ENCODE assay signal across 18 cellular contexts in genomic region chr2:54107903-54108615, GRCh38. TPM values are rescaled to one million over a fixed set of nuclear protein-coding genes. Genes with fewer than 3 reads are reported as not detected.
DNase-seq lines count a peak whose midpoint lies in the region; ATAC-seq, FAIRE-seq and TF ChIP-seq lines count a peak whose summit lies in the region.
"Had no signal": no experiment of that assay in that cellular context is flagged by ENCODE, and none has a peak within 500 bp of the region (broad histone marks: within the 10 kb centered on the region; RNA-seq: fewer than 3 reads in every experiment).

No MANE protein-coding gene starts in this region.

- H3K9me2 ChIP-seq in GM23338 (ENCODE audit: insufficient read depth), result no peaks in the 10 kb centered on the region
- H3K9me2 ChIP-seq in OCI-LY1 (ENCODE audit: low read depth, low read length), result no peaks in the 10 kb centered on the region
- no peaks in the 10 kb centered on the region for H3K9me2 ChIP-seq in neural cell (ENCODE audit: insufficient read depth, low read length)

- no peaks in the 10 kb centered on the region for H4K20me1 ChIP-seq in GM23338 (replicated peaks; ENCODE audit: insufficient read depth)
- H4K20me1 ChIP-seq in OCI-LY1 (ENCODE audit: insufficient read depth, low read length), result no peaks in the 10 kb centered on the region
- no peaks in the 10 kb centered on the region for H4K20me1 ChIP-seq in neural cell (ENCODE audit: insufficient read depth)

- H3K4me1 ChIP-seq in GM23338 (ENCODE audit: insufficient read depth) (no peaks in the 10 kb centered on the region), OCI-LY1 (ENCODE audit: insufficient read depth, low read length, severe bottlenecking) (peaks cover 58% of the 10 kb centered on the region)

- H3K9ac ChIP-seq in OCI-LY1 (ENCODE audit: low read length) (peak overlapping the region; percentile 47), neural cell (ENCODE audit: low read length) (no peak overlapping the region)

- no peak for FAIRE-seq in GM19239 (lab: Jason Lieb, UNC)

- H2AFZ ChIP-seq in GM23338 (peak overlapping the region; percentile 88; the same call in 1 of the 2 replicates), OCI-LY1 (ENCODE audit: low read length) (no peak overlapping the region), neural cell (ENCODE audit: low read depth, low read length) (no peak overlapping the region)

- H3K27me3 ChIP-seq in GM23338 (ENCODE audit: insufficient read depth), result no peaks in the 10 kb centered on the region
- H3K27me3 ChIP-seq in OCI-LY1 (ENCODE audit: insufficient read depth, low read length), result no peaks in the 10 kb centered on the region
- H3K27me3 ChIP-seq in dorsolateral prefrontal cortex, result no peaks in the 10 kb centered on the region
- H3K27me3 ChIP-seq in neural cell (ENCODE audit: insufficient read depth, low read depth, low read length), result no peaks in the 10 kb centered on the region

- no peak overlapping the region for H3K4me3 Mint-ChIP-seq in GM23338
- no peak overlapping the region for H3K4me3 Mint-ChIP-seq in natural killer cell
- H3K4me3 Mint-ChIP-seq: activated CD4-positive, alpha-beta T cell treated with anti-CD3 and anti-CD28 coated beads, Interleukin-2, amount 10 ng/mL, durations not matched to agents 7 days and 5 days; activated T-cell treated with anti-CD3 and anti-CD28 coated beads, Interleukin-2, amount 50 U/mL, for 24 hours; dendritic cell treated with granulocyte-macrophage colony-stimulating factor and Interleukin-4, amounts not matched to agents 40 ng/mL and 50 ng/mL, for 4 days; memory B cell; T-helper 2 cell treated with Interferon-gamma antibody and Interleukin-4, amounts not matched to agents 5 μg/mL and 100 μg/mL, for 36 hours had no signal

- DNase-seq in GM23338 (ENCODE audit: low spot score) (no peak), dorsolateral prefrontal cortex (peak in 2 of 10 donors; percentile 3 to 29), GM19239 (ENCODE audit: insufficient read length, low spot score) (no peak), natural killer cell (no peak), left cardiac atrium (no peak)
- no peak for DNase-seq in activated naive CD4-positive, alpha-beta T cell treated with anti-CD3 and anti-CD28 coated beads, Interleukin-2, amount 50 U/mL, for 72 hours (ENCODE audit: low spot score in 2 of 2)
- DNase-seq: activated CD4-positive, alpha-beta T cell treated with anti-CD3 and anti-CD28 coated beads, Interleukin-2, amount 10 ng/mL, durations not matched to agents 7 days and 5 days; activated T-cell treated with anti-CD3 and anti-CD28 coated beads, Interleukin-2, amount 50 U/mL, for 24 hours; DND-41; KG1; NCI-H1417; NCI-H510A had no signal

- peak; percentile 10 for TF ChIP-seq RAD21 in neural cell (conservative IDR thresholded peaks at IDR 0.05)

- TF ChIP-seq CTCF in GM23338 (conservative IDR thresholded peaks at IDR 0.05; ENCODE audit: low read depth in 2 of 2) (peak in 1 of 2 experiments; percentile 30; a peak in 2 of 4 replicates), OCI-LY1 (IDR thresholded peaks at IDR 0.05; ENCODE audit: low read length) (peak; percentile 42), dorsolateral prefrontal cortex (IDR thresholded peaks at IDR 0.05 in 54 of 56, conservative IDR thresholded peaks at IDR 0.05 in 2 of 56; ENCODE audit: low read depth in 1 of 56, partially characterized antibody in 56 of 56) (peak in 3 of 56 donors; percentile 3 to 34 (median 11)), neural cell (IDR thresholded peaks at IDR 0.05; ENCODE audit: poor library complexity, severe bottlenecking) (no peak), natural killer cell (IDR thresholded peaks at IDR 0.05) (no peak)

- TF ChIP-seq EP300 in neural cell (conservative IDR thresholded peaks at IDR 0.05; ENCODE audit: poor library complexity, severe bottlenecking), result no peak

- H3K9me3 Mint-ChIP-seq in GM23338, result no peaks in the 10 kb centered on the region
- H3K9me3 Mint-ChIP-seq in natural killer cell, result no peaks in the 10 kb centered on the region
- no peaks in the 10 kb centered on the region for H3K9me3 Mint-ChIP-seq in activated naive CD4-positive, alpha-beta T cell treated with anti-CD3 and anti-CD28 coated beads, Interleukin-2, amount 50 U/mL, for 72 hours
- H3K9me3 Mint-ChIP-seq: activated CD4-positive, alpha-beta T cell treated with anti-CD3 and anti-CD28 coated beads, Interleukin-2, amount 10 ng/mL, durations not matched to agents 7 days and 5 days; activated T-cell treated with anti-CD3 and anti-CD28 coated beads, Interleukin-2, amount 50 U/mL, for 24 hours; dendritic cell treated with granulocyte-macrophage colony-stimulating factor and Interleukin-4, amounts not matched to agents 40 ng/mL and 50 ng/mL, for 4 days; memory B cell; T-helper 2 cell treated with Interferon-gamma antibody and Interleukin-4, amounts not matched to agents 5 μg/mL and 100 μg/mL, for 36 hours had no signal

- no peak for ATAC-seq in GM23338
- no peak for ATAC-seq in natural killer cell
- no peak for ATAC-seq in left cardiac atrium
- no peak for ATAC-seq in activated naive CD4-positive, alpha-beta T cell treated with anti-CD3 and anti-CD28 coated beads, Interleukin-2, amount 50 U/mL, for 72 hours

- H3K9me3 ChIP-seq in OCI-LY1 (ENCODE audit: low read length) (no peaks in the 10 kb centered on the region), neural cell (ENCODE audit: low read length) (no peaks in the 10 kb centered on the region)
- H3K9me3 ChIP-seq: thoracic aorta had no signal

- H3K36me3 ChIP-seq in GM23338 (ENCODE audit: insufficient read depth) (no peaks in the 10 kb centered on the region), OCI-LY1 (ENCODE audit: insufficient read depth, low read length) (no peaks in the 10 kb centered on the region), neural cell (ENCODE audit: insufficient read depth, low read length) (no peaks in the 10 kb centered on the region)
- H3K36me3 ChIP-seq: thoracic aorta had no signal

- intact Hi-C loops in dorsolateral prefrontal cortex (cut with DNase I), result loop anchor here in 1 of 2 donors (5.0 to 10.0 kb wide), 2 partner anchors 549 to 727 kb away; no protein-coding TSS in a partner anchor
- intact Hi-C loops in natural killer cell (cut with micrococcal nuclease), result loop anchor here (1.0 kb wide), 2 partner anchors 395 to 596 kb away; no protein-coding TSS in a partner anchor
- intact Hi-C loops in left cardiac atrium (cut with DNase I), result loop anchor here in 1 of 2 donors (5.0 kb wide), 1 partner anchor 594 kb away; no protein-coding TSS in a partner anchor

- H3K36me3 Mint-ChIP-seq in GM23338 (ENCODE audit: low read depth), result no peaks in the 10 kb centered on the region
- H3K36me3 Mint-ChIP-seq in natural killer cell, result no peaks in the 10 kb centered on the region
- no peaks in the 10 kb centered on the region for H3K36me3 Mint-ChIP-seq in activated naive CD4-positive, alpha-beta T cell treated with anti-CD3 and anti-CD28 coated beads, Interleukin-2, amount 50 U/mL, for 72 hours
- H3K36me3 Mint-ChIP-seq: memory B cell had no signal

- H3K27ac ChIP-seq in GM23338 (ENCODE audit: low read depth), result 0 out of 2 replicates have a peak overlapping the region, but pooled peaks have one; percentile 21
- peak overlapping the region; percentile 71 for H3K27ac ChIP-seq in OCI-LY1 (ENCODE audit: low read depth, low read length, poor library complexity, severe bottlenecking)
- peak overlapping the region in 50 of 59 donors; percentile 0 to 81 (median 54) for H3K27ac ChIP-seq in dorsolateral prefrontal cortex
- no peak overlapping the region for H3K27ac ChIP-seq in neural cell (ENCODE audit: low read length)
- H3K27ac ChIP-seq: thoracic aorta had no signal

- H3F3A ChIP-seq in GM23338 (replicated peaks; ENCODE audit: low read depth) (no peaks in the 10 kb centered on the region), OCI-LY1 (ENCODE audit: insufficient read depth, low read length) (0 out of 2 replicates have a peak, but pooled peaks cover 4% of the 10 kb centered on the region), neural cell (ENCODE audit: insufficient read depth, low read length, poor library complexity, severe bottlenecking) (no peaks in the 10 kb centered on the region)

- H3K4me1 Mint-ChIP-seq in GM23338 (peaks cover 8% of the 10 kb centered on the region; the same call in 2 of the 3 replicates), natural killer cell (peaks cover 5 to 7% of the 10 kb centered on the region in 2 donors)

- H3K27ac Mint-ChIP-seq in GM23338 (no peak overlapping the region; the same call in 1 of the 2 replicates), natural killer cell (no peak overlapping the region)
- no peak overlapping the region for H3K27ac Mint-ChIP-seq in activated naive CD4-positive, alpha-beta T cell treated with anti-CD3 and anti-CD28 coated beads, Interleukin-2, amount 50 U/mL, for 72 hours
- H3K27ac Mint-ChIP-seq: activated CD4-positive, alpha-beta T cell treated with anti-CD3 and anti-CD28 coated beads, Interleukin-2, amount 10 ng/mL, durations not matched to agents 7 days and 5 days; activated T-cell treated with anti-CD3 and anti-CD28 coated beads, Interleukin-2, amount 50 U/mL, for 24 hours; dendritic cell treated with granulocyte-macrophage colony-stimulating factor and Interleukin-4, amounts not matched to agents 40 ng/mL and 50 ng/mL, for 4 days; memory B cell; T-helper 2 cell treated with Interferon-gamma antibody and Interleukin-4, amounts not matched to agents 5 μg/mL and 100 μg/mL, for 36 hours had no signal

- H3K4me3 ChIP-seq in GM23338 (no peak overlapping the region), OCI-LY1 (ENCODE audit: low read depth, low read length, poor library complexity, severe bottlenecking) (peak overlapping the region; percentile 3), dorsolateral prefrontal cortex (peak overlapping the region in 32 of 59 donors; percentile 0 to 47 (median 28)), neural cell (ENCODE audit: low read length) (no peak overlapping the region)

- H3K27me3 Mint-ChIP-seq in GM23338 (ENCODE audit: insufficient read depth, low read depth, poor library complexity), result peaks cover 1% of the 10 kb centered on the region
- peaks cover 4 to 10% of the 10 kb centered on the region in 2 donors for H3K27me3 Mint-ChIP-seq in natural killer cell (ENCODE audit: low read depth in 2 of 2)
- H3K27me3 Mint-ChIP-seq: activated T-cell treated with anti-CD3 and anti-CD28 coated beads, Interleukin-2, amount 50 U/mL, for 24 hours; memory B cell had no signal

- H3K79me2 ChIP-seq in GM23338 (replicated peaks; ENCODE audit: insufficient read depth) (no peaks in the 10 kb centered on the region), OCI-LY1 (ENCODE audit: insufficient read depth, low read length) (no peaks in the 10 kb centered on the region), neural cell (replicated peaks; ENCODE audit: insufficient read depth, low read length) (no peaks in the 10 kb centered on the region)

- H3K4me2 ChIP-seq in GM23338 (no peak overlapping the region), OCI-LY1 (ENCODE audit: low read length) (peak overlapping the region; percentile 67), neural cell (ENCODE audit: low read length) (no peak overlapping the region)

RNA-seq across cellular contexts. Expression of gene ACYP2, which starts 7.4 kb away (rescaled TPM):
- total RNA-seq in GM23338 (2014; rRNA removed; shearing (Covaris generic)), result 1.1 and 2.3 TPM in 2 replicates
- polyA plus RNA-seq in GM23338 (2016; fragmentation: Nextera tagmentation; extraction: Ambion mirVana) (14.2 and 15.5 TPM in 2 replicates), neural cell (42.9 and 48.2 TPM in 2 replicates)
- total RNA-seq in dorsolateral prefrontal cortex (10 to 100 TPM; 51.6 to 88.2 (median 68.5) TPM), natural killer cell (10 to 100 TPM; 14.3 to 18.1 (median 16.7) TPM), left cardiac atrium (10 to 100 TPM; 43.0 to 43.2 TPM)
- 27.3 and 29.2 TPM in 2 replicates for polyA minus RNA-seq in neural cell
- 10 to 100 TPM in 1 of 2 donors, 1 to 10 TPM in 1; 6.3 to 10.8 TPM for total RNA-seq in activated naive CD4-positive, alpha-beta T cell treated with anti-CD3 and anti-CD28 coated beads, Interleukin-2, amount 50 U/mL, for 72 hours

Comparison
In these comparisons a context has a peak if more than half of its experiments do, and no peak if none do; other contexts are left out.
1. H3K4me3 ChIP-seq: peak in OCI-LY1 (single experiment) and dorsolateral prefrontal cortex (32 of 59); none in GM23338 (single experiment) and neural cell (single experiment).